ENCODE assay signal across 1 cellular context in the genomic region with DNA sequence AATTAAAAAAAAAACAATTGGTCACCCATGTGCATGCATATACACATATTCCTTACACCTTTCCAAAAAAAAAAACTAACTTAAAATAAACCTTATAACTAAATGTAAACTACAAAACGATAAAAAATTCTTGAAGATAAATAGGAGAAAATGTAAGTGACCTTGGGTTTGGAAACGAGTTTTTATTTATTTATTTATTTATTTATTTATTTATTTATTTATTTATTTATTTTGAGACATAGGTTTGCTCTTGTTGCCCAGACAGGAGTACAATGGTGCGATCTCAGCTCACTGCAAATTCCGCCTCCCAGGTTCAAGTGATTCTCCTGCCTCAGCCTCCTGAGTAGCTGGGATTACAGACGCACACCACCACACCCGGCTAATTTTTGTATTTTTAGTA. TPM values are rescaled to one million over a fixed set of nuclear protein-coding genes. Genes with fewer than 3 reads are reported as not detected.
"Had no signal": no experiment of that assay in that cellular context is flagged by ENCODE, and none has a peak within 500 bp of the region (broad histone marks: within the 10 kb centered on the region; RNA-seq: fewer than 3 reads in every experiment).

No MANE protein-coding gene starts in this region.

RNA-seq across cellular contexts. Expression of a gene that starts 35.0 kb away (rescaled TPM):
- total RNA-seq: thoracic aorta had no signal
